Comparison of ENCODE assay signal across 8 cellular contexts in the genomic region with DNA sequence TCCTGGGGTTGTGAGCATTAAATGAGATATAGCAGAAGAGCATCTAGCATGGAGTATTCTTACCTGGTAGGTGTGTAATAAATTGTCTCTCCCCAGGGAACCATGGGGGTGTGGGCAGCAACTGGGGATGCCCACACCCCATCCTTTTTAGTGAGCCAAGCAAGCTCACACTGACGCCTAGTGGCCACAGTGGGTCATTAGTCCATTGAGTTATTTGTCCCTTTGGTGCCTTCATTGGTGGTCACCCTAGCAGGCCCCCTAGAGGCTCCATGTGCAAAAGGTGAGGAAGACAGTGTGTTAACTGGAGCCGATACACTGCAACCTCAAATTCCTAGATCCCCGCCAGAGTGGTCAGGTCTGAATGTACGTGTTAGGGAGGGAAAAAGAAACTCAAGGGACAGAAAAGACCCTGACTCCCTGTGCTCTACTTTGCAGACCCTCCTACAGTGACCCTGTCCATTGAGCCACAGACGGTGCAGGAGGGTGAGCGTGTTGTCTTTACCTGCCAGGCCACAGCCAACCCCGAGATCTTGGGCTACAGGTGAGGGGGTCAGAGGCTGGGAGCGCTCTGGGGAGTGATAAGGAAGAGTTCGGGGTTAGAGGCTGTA.
DNase-seq lines count a peak whose midpoint lies in the region; ATAC-seq and TF ChIP-seq lines count a peak whose summit lies in the region.

No MANE protein-coding gene starts in this region.

- WGBS in SK-N-SH (ENCODE audit: low lambda C conversion rate) = 65% methylated on average over 9 of the region's 9 CpGs
- WGBS in aorta, 2 donors = 55 to 56% methylated on average over 9 of the region's 9 CpGs

- intact Hi-C loops in aorta (cut with DNase I) = loop anchor here (1.0 to 5.0 kb wide), 3 partner anchors 50 to 96 kb away; no protein-coding TSS in a partner anchor

- H3K27me3 ChIP-seq in SK-N-SH (ENCODE audit: insufficient read depth) (no peaks in the 10 kb centered on the region), aorta (ENCODE audit: control insufficient read depth in 1 of 2, insufficient read depth in 2 of 2, low read length in 1 of 2) (no peaks in the 10 kb centered on the region)

- H3K4me3 ChIP-seq in AG04449 (ENCODE audit: low read depth, low read length) (no peak overlapping the region), GM12864 (ENCODE audit: low read depth, low read length) (no peak overlapping the region), SK-N-SH (ENCODE audit: low read depth in 2 of 2, low read length in 1 of 2) (peak overlapping the region in 1 of 2 experiments; percentile 28; a peak in 1 of 4 replicates), aorta (ENCODE audit: low read length in 2 of 2) (no peak overlapping the region)

- H3F3A ChIP-seq in SK-N-SH (replicated peaks; ENCODE audit: insufficient read depth) = peaks cover 25% of the 10 kb centered on the region

- no peaks in the 10 kb centered on the region for H3K9me2 ChIP-seq in SK-N-SH

- TF ChIP-seq CTCF in AG04449 (IDR thresholded peaks at IDR 0.05; ENCODE audit: insufficient read depth, low read length, missing control alignments) (peak; percentile 83), GM12864 (IDR thresholded peaks at IDR 0.05; ENCODE audit: low read depth, low read length, missing control alignments) (peak; percentile 88), SK-N-SH (IDR thresholded peaks at IDR 0.05) (peak; percentile 99)

- TF ChIP-seq EP300 in Ishikawa (IDR thresholded peaks at IDR 0.05; ENCODE audit: borderline replicate concordance) (no peak), SK-N-SH (IDR thresholded peaks at IDR 0.05; ENCODE audit: borderline replicate concordance in 1 of 2, low read depth in 1 of 2, low read length in 1 of 2) (no peak)

- peaks cover 7% of the 10 kb centered on the region; the same call in 1 of the 2 replicates for H4K20me1 ChIP-seq in SK-N-SH (ENCODE audit: insufficient read depth)

- no peak overlapping the region for H2AFZ ChIP-seq in SK-N-SH (ENCODE audit: low read depth)

- peaks cover 72 to 83% of the 10 kb centered on the region in 2 experiments for H3K36me3 ChIP-seq in SK-N-SH (replicated peaks in 1 of 2; ENCODE audit: control insufficient read depth in 1 of 2, insufficient read depth in 2 of 2, low read length in 1 of 2)
- H3K36me3 ChIP-seq in aorta (ENCODE audit: control insufficient read depth in 1 of 2, insufficient read depth in 2 of 2, low read length in 1 of 2) = peaks cover 0 to 22% of the 10 kb centered on the region in 2 donors

- DNase-seq in AG04449 (ENCODE audit: low read depth, low spot score) (peak; percentile 10), GM12864 (ENCODE audit: low read depth) (peak; percentile 19), SK-N-SH (peak; percentile 72), epidermal melanocyte (ENCODE audit: insufficient read length, low spot score) (peak; percentile 68), middle frontal gyrus (ENCODE audit: extremely low spot score, low spot score) (peak; percentile 10), aorta (no peak), NCI-H2081 treated with DMSO at 0.1 percent for 48 hours (lab: John Stamatoyannopoulos, UW) (no peak)

- peak; percentile 78 for TF ChIP-seq RAD21 in Ishikawa (IDR thresholded peaks at IDR 0.05; ENCODE audit: low read depth)
- TF ChIP-seq RAD21 in SK-N-SH (IDR thresholded peaks at IDR 0.05; ENCODE audit: low read length) = peak; percentile 63

- H3K9ac ChIP-seq in SK-N-SH = no peak overlapping the region

- POLR2A ChIA-PET in AG04449 (lab: Yijun Ruan, JAX) = no interaction called here
- POLR2A ChIA-PET in SK-N-SH (lab: Yijun Ruan, JAX) = no interaction called here

- no peaks in the 10 kb centered on the region for H3K4me1 ChIP-seq in SK-N-SH (ENCODE audit: control insufficient read depth in 1 of 2, insufficient read depth in 2 of 2, low read depth in 1 of 2, low read length in 1 of 2)
- H3K4me1 ChIP-seq in aorta (ENCODE audit: control insufficient read depth in 1 of 2, insufficient read depth in 2 of 2, low read length in 2 of 2) = no peaks in the 10 kb centered on the region

- H3K9me3 ChIP-seq in SK-N-SH (no peaks in the 10 kb centered on the region), aorta (ENCODE audit: control insufficient read depth, low read length) (no peaks in the 10 kb centered on the region)

- no peak overlapping the region for H3K4me2 ChIP-seq in SK-N-SH

- no peaks in the 10 kb centered on the region for H3K79me2 ChIP-seq in SK-N-SH (ENCODE audit: insufficient read depth)

- CTCF ChIA-PET in AG04449 (lab: Yijun Ruan, JAX) = interaction anchor here (0.8 to 10.2 kb wide), 24 partner anchors 10 to 124 kb away, joined by 3 to 208 read pairs (median 6); partner anchors contain the start of gene KIRREL1
- CTCF ChIA-PET in SK-N-SH (lab: Yijun Ruan, JAX) = interaction anchor here (0.6 to 3.0 kb wide), 9 partner anchors 10 to 37 kb away, joined by 3 to 11 read pairs (median 3); no protein-coding TSS in a partner anchor

- peak; percentile 70 for ATAC-seq in aorta (ENCODE audit: low FRiP score)

- H3K27ac ChIP-seq in SK-N-SH (ENCODE audit: low read depth in 2 of 2, low read length in 1 of 2) (no peak overlapping the region), aorta (ENCODE audit: low read depth in 1 of 2, low read length in 2 of 2) (no peak overlapping the region)

TF ChIP-seq in Ishikawa, 13 proteins besides CTCF, POLR2A, EP300 and RAD21:
- TF ChIP-seq TAF1 (IDR thresholded peaks at IDR 0.05; ENCODE audit: low read depth) = no peak
- TF ChIP-seq, protein P1, sequence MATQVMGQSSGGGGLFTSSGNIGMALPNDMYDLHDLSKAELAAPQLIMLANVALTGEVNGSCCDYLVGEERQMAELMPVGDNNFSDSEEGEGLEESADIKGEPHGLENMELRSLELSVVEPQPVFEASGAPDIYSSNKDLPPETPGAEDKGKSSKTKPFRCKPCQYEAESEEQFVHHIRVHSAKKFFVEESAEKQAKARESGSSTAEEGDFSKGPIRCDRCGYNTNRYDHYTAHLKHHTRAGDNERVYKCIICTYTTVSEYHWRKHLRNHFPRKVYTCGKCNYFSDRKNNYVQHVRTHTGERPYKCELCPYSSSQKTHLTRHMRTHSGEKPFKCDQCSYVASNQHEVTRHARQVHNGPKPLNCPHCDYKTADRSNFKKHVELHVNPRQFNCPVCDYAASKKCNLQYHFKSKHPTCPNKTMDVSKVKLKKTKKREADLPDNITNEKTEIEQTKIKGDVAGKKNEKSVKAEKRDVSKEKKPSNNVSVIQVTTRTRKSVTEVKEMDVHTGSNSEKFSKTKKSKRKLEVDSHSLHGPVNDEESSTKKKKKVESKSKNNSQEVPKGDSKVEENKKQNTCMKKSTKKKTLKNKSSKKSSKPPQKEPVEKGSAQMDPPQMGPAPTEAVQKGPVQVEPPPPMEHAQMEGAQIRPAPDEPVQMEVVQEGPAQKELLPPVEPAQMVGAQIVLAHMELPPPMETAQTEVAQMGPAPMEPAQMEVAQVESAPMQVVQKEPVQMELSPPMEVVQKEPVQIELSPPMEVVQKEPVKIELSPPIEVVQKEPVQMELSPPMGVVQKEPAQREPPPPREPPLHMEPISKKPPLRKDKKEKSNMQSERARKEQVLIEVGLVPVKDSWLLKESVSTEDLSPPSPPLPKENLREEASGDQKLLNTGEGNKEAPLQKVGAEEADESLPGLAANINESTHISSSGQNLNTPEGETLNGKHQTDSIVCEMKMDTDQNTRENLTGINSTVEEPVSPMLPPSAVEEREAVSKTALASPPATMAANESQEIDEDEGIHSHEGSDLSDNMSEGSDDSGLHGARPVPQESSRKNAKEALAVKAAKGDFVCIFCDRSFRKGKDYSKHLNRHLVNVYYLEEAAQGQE (IDR thresholded peaks at IDR 0.05; ENCODE audit: low read depth) = no peak
- TF ChIP-seq, protein P2, sequence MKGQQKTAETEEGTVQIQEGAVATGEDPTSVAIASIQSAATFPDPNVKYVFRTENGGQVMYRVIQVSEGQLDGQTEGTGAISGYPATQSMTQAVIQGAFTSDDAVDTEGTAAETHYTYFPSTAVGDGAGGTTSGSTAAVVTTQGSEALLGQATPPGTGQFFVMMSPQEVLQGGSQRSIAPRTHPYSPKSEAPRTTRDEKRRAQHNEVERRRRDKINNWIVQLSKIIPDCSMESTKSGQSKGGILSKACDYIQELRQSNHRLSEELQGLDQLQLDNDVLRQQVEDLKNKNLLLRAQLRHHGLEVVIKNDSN (IDR thresholded peaks at IDR 0.05) = no peak
- TF ChIP-seq TEAD4 (IDR thresholded peaks at IDR 0.05) = no peak
- no peak for TF ChIP-seq CEBPB (IDR thresholded peaks at IDR 0.05)

TF ChIP-seq in SK-N-SH, 30 proteins besides CTCF, POLR2A, EP300 and RAD21:
- TF ChIP-seq SMC3 (IDR thresholded peaks at IDR 0.05; ENCODE audit: low read depth, low read length) (peak; percentile 69), GABPA (IDR thresholded peaks at IDR 0.05; ENCODE audit: low read depth) (no peak)

Comparison
In these comparisons a context has a peak if more than half of its experiments do, and no peak if none do; other contexts are left out.
1. DNase-seq: peak in AG04449 (single experiment), GM12864 (single experiment), SK-N-SH (single experiment), epidermal melanocyte (single experiment) and middle frontal gyrus (single experiment); none in aorta (0 of 2) and NCI-H2081 treated with DMSO at 0.1 percent for 48 hours (single experiment).
2. Peak in every context shown above with its lines, with median percentiles within 50 percentile points of each other: CTCF ChIP-seq.